27 cellular contexts compared by ENCODE assay signal in genomic region chr7:151821226-151821625, GRCh38. TPM values are rescaled to one million over a fixed set of nuclear protein-coding genes. Genes with fewer than 3 reads are reported as not detected.
DNase-seq lines count a peak whose midpoint lies in the region; ATAC-seq, FAIRE-seq and TF ChIP-seq lines count a peak whose summit lies in the region.
"Had no signal": no experiment of that assay in that cellular context is flagged by ENCODE, and none has a peak within 500 bp of the region (broad histone marks: within the 10 kb centered on the region; RNA-seq: fewer than 3 reads in every experiment).

No MANE protein-coding gene starts in this region.

- no peak overlapping the region for H3K4me2 ChIP-seq in HepG2 (ENCODE audit: low read depth, low read length)
- no peak overlapping the region for H3K4me2 ChIP-seq in osteoblast (ENCODE audit: insufficient read depth, low read length)
- H3K4me2 ChIP-seq: PC-9 had no signal

- H3K27me3 Mint-ChIP-seq in activated naive CD8-positive, alpha-beta T cell treated with anti-CD3 and anti-CD28 coated beads, Interleukin-2, amount 50 U/mL, for 24 hours: no peaks in the 10 kb centered on the region

- H3K27ac ChIP-seq in liver (ENCODE audit: low read depth in 1 of 2, low read length in 2 of 2): peak overlapping the region; percentile 93 to 97
- H3K27ac ChIP-seq in HepG2 (ENCODE audit: extremely low read length, insufficient read depth, low read length): no peak overlapping the region
- no peak overlapping the region for H3K27ac ChIP-seq in duodenal mucosa (ENCODE audit: low read depth, low read length)
- no peak overlapping the region for H3K27ac ChIP-seq in osteoblast (ENCODE audit: low read depth, low read length)
- H3K27ac ChIP-seq in colonic mucosa: no peak overlapping the region
- H3K27ac ChIP-seq: PC-9 had no signal

- WGBS in liver: 81% methylated on average over 4 of the region's 4 CpGs
- WGBS in HepG2 (ENCODE audit: low lambda C conversion rate): 33% methylated on average over 3 of the region's 4 CpGs

- POLR2A ChIA-PET in HepG2 (lab: Yijun Ruan, JAX): no interaction called here

- H3K9me3 ChIP-seq in liver (ENCODE audit: control insufficient read depth in 4 of 4, low read length in 3 of 4) (no peaks in the 10 kb centered on the region), HepG2 (ENCODE audit: low read length) (no peaks in the 10 kb centered on the region), duodenal mucosa (ENCODE audit: control insufficient read depth in 1 of 2, low read length in 2 of 2) (no peaks in the 10 kb centered on the region), osteoblast (ENCODE audit: low read depth, low read length) (no peaks in the 10 kb centered on the region), colonic mucosa (no peaks in the 10 kb centered on the region)
- H3K9me3 ChIP-seq: HAP-1 had no signal

- no peaks in the 10 kb centered on the region for H3K36me3 ChIP-seq in liver (ENCODE audit: control insufficient read depth in 4 of 4, insufficient read depth in 3 of 4, low read depth in 1 of 4, low read length in 3 of 4)
- H3K36me3 ChIP-seq in HepG2 (replicated peaks in 1 of 2; ENCODE audit: control insufficient read depth in 1 of 2, insufficient read depth in 2 of 2, low read length in 2 of 2): no peaks in the 10 kb centered on the region
- H3K36me3 ChIP-seq in duodenal mucosa (ENCODE audit: control insufficient read depth in 1 of 2, insufficient read depth in 2 of 2, low read length in 2 of 2): no peaks in the 10 kb centered on the region
- no peaks in the 10 kb centered on the region for H3K36me3 ChIP-seq in osteoblast (ENCODE audit: insufficient read depth, low read length)
- H3K36me3 ChIP-seq in colonic mucosa: no peaks in the 10 kb centered on the region
- H3K36me3 ChIP-seq: HAP-1 had no signal

- ATAC-seq in HepG2 (no peak), GM18873 (IDR thresholded peaks at IDR 0.05; ENCODE audit: low FRiP score, unreplicated experiment) (no peak)
- no peak for ATAC-seq in activated naive CD8-positive, alpha-beta T cell treated with anti-CD3 and anti-CD28 coated beads, Interleukin-2, amount 50 U/mL, for 24 hours

- H3K36me3 Mint-ChIP-seq in activated naive CD8-positive, alpha-beta T cell treated with anti-CD3 and anti-CD28 coated beads, Interleukin-2, amount 50 U/mL, for 24 hours (ENCODE audit: low read depth): no peaks in the 10 kb centered on the region

- no peak for FAIRE-seq in HepG2 (lab: Jason Lieb, UNC)
- FAIRE-seq: GM18507, HTR-8/SVneo had no signal

- BruUV-seq in HepG2 (replicated peaks; lab: Mats Ljungman, UMichigan): no TSS peak

- H3K4me1 ChIP-seq in liver (ENCODE audit: control insufficient read depth in 4 of 4, insufficient read depth in 4 of 4, low read length in 3 of 4): peaks cover 26 to 71% (median 53%) of the 10 kb centered on the region in 4 donors
- peaks cover 13% of the 10 kb centered on the region; the same call in 1 of the 2 replicates for H3K4me1 ChIP-seq in HepG2 (ENCODE audit: insufficient read depth, low read length)
- H3K4me1 ChIP-seq in duodenal mucosa (ENCODE audit: control insufficient read depth in 1 of 2, insufficient read depth in 2 of 2, low read length in 2 of 2): peaks cover 67 to 82% of the 10 kb centered on the region in 2 donors
- no peaks in the 10 kb centered on the region for H3K4me1 ChIP-seq in osteoblast (ENCODE audit: insufficient read depth, low read length)
- peaks cover 10% of the 10 kb centered on the region for H3K4me1 ChIP-seq in colonic mucosa
- H3K4me1 ChIP-seq: HAP-1 had no signal

- in situ Hi-C loops in HepG2 (cut with HindIII; ENCODE audit: extremely low pct_ligation_motif_present, low pct_unique_long_range_greater_than_20kb): no loop called here

- H3K79me2 ChIP-seq in HepG2 (ENCODE audit: insufficient read depth, low read length) (no peaks in the 10 kb centered on the region), osteoblast (ENCODE audit: insufficient read depth, low read length) (no peaks in the 10 kb centered on the region)

- CTCF ChIA-PET in HepG2 (lab: Yijun Ruan, JAX; ENCODE audit: low intra/inter-chr PET ratio, low total read pairs): no interaction called here

- H3K4me3 ChIP-seq in liver (ENCODE audit: low read depth in 1 of 3, low read length in 3 of 3) (no peak overlapping the region), HepG2 (replicated peaks in 1 of 3; ENCODE audit: insufficient read depth in 1 of 3, low read depth in 2 of 3, low read length in 3 of 3) (no peak overlapping the region), duodenal mucosa (ENCODE audit: low read depth in 1 of 2, low read length in 2 of 2) (no peak overlapping the region), osteoblast (ENCODE audit: insufficient read depth, low read length) (no peak overlapping the region), colonic mucosa (no peak overlapping the region)
- H3K4me3 ChIP-seq: HAP-1, PC-9 had no signal

- TF ChIP-seq RAD21 in liver (IDR thresholded peaks at IDR 0.05): no peak
- no peak for TF ChIP-seq RAD21 in HepG2 (CRISPR knock-in tag; IDR thresholded peaks at IDR 0.05)

- DNase-seq in HepG2 (ENCODE audit: low spot score): no peak
- peak; percentile 53 for DNase-seq in osteoblast (ENCODE audit: insufficient read length, low spot score, missing footprints)
- no peak for DNase-seq in activated naive CD8-positive, alpha-beta T cell treated with anti-CD3 and anti-CD28 coated beads, Interleukin-2, amount 50 U/mL, for 24 hours
- no peak for DNase-seq in NCI-H1105 (lab: John Stamatoyannopoulos, UW)
- no peak for DNase-seq in colonic mucosa
- DNase-seq: 8988T; Calu3; DND-41; GOT3; HFFc6; KBM-7; MV-4-11; NCI-H1105 treated with DMSO at 0.1 percent for 48 hours; NCI-H2029; NCI-H446 treated with DMSO at 0.1 percent for 48 hours; NCI-H526; NCI-H82; NK-92 treated with Interleukin-12 subunit alpha and Interleukin-12 subunit beta, amount 100 ng/mL, for 24 hours; PC-9; RPMI8226; SHP77 had no signal

- no peak for TF ChIP-seq POLR2A in HepG2 (IDR thresholded peaks at IDR 0.05; ENCODE audit: insufficient read depth in 1 of 2, low read depth in 2 of 2, low read length in 2 of 2)

- intact Hi-C loops in HepG2 (cut with micrococcal nuclease; ENCODE audit: unreplicated experiment) (no loop called here), colonic mucosa (cut with DNase I) (no loop called here)

- H2AFZ ChIP-seq in HepG2 (ENCODE audit: low read length): no peak overlapping the region
- no peak overlapping the region for H2AFZ ChIP-seq in osteoblast (ENCODE audit: low read length)
- H2AFZ ChIP-seq: PC-9 had no signal

- H3K27ac Mint-ChIP-seq in activated naive CD8-positive, alpha-beta T cell treated with anti-CD3 and anti-CD28 coated beads, Interleukin-2, amount 50 U/mL, for 24 hours: no peak overlapping the region
- H3K27ac Mint-ChIP-seq: HFFc6 had no signal

- TF ChIP-seq CTCF in liver (IDR thresholded peaks at IDR 0.05; ENCODE audit: low read depth, low read length, missing input control) (no peak), HepG2 (CRISPR knock-in tag; IDR thresholded peaks at IDR 0.05) (no peak), osteoblast (IDR thresholded peaks at IDR 0.05; ENCODE audit: extremely low read depth, low read depth, low read length) (no peak), colonic mucosa (IDR thresholded peaks at IDR 0.05) (no peak)

- peaks cover 12% of the 10 kb centered on the region for H3K4me1 Mint-ChIP-seq in activated naive CD8-positive, alpha-beta T cell treated with anti-CD3 and anti-CD28 coated beads, Interleukin-2, amount 50 U/mL, for 24 hours

- no peaks in the 10 kb centered on the region for H3K9me3 Mint-ChIP-seq in activated naive CD8-positive, alpha-beta T cell treated with anti-CD3 and anti-CD28 coated beads, Interleukin-2, amount 50 U/mL, for 24 hours
- H3K9me3 Mint-ChIP-seq: HFFc6 had no signal

- no peak overlapping the region for H3K4me3 Mint-ChIP-seq in activated naive CD8-positive, alpha-beta T cell treated with anti-CD3 and anti-CD28 coated beads, Interleukin-2, amount 50 U/mL, for 24 hours
- H3K4me3 Mint-ChIP-seq: HFFc6 had no signal

- H4K20me1 ChIP-seq in HepG2 (ENCODE audit: insufficient read depth, low read length) (no peaks in the 10 kb centered on the region), osteoblast (ENCODE audit: insufficient read depth, low read length) (no peaks in the 10 kb centered on the region)

- H3K9ac ChIP-seq in liver (ENCODE audit: low read depth in 1 of 2, low read length in 2 of 2) (peak overlapping the region in 1 of 2 donors; percentile 31), HepG2 (ENCODE audit: insufficient read depth, low read depth, low read length) (no peak overlapping the region), duodenal mucosa (ENCODE audit: low read depth in 1 of 2, low read length in 2 of 2) (peak overlapping the region; percentile 3 to 39), colonic mucosa (ENCODE audit: low read depth in 2 of 2, low read length in 2 of 2) (no peak overlapping the region)

- H3K27me3 ChIP-seq in liver (ENCODE audit: control insufficient read depth in 4 of 4, insufficient read depth in 4 of 4, low read length in 3 of 4) (no peaks in the 10 kb centered on the region), HepG2 (ENCODE audit: control insufficient read depth in 1 of 2, insufficient read depth in 2 of 2, low read length in 2 of 2) (peaks cover 6 to 41% of the 10 kb centered on the region in 2 experiments; a peak in 2 of 5 replicates), duodenal mucosa (ENCODE audit: control insufficient read depth in 1 of 2, insufficient read depth in 2 of 2, low read length in 2 of 2) (no peaks in the 10 kb centered on the region), osteoblast (ENCODE audit: insufficient read depth, low read length) (peaks cover 35% of the 10 kb centered on the region), colonic mucosa (no peaks in the 10 kb centered on the region)

- TF ChIP-seq EP300 in HepG2 (IDR thresholded peaks at IDR 0.05; ENCODE audit: low read depth in 2 of 2, low read length in 2 of 2) (no peak), HepG2 (CRISPR knock-in tag; IDR thresholded peaks at IDR 0.05; ENCODE audit: borderline replicate concordance) (no peak)

RNA-seq across cellular contexts. Expression of gene PRKAG2, which starts 55.7 kb away (rescaled TPM):
- 10 to 100 TPM in 1 of 2 donors, 1 to 10 TPM in 1; 3.6 to 25.1 TPM for total RNA-seq in liver
- polyA plus RNA-seq in liver: 10 to 100 TPM; 11.5 to 22.2 TPM
- 1.1 and 1.3 TPM in 2 replicates for total RNA-seq in HepG2 (2016; rRNA removed; fragmentation: Illumina TruSeq; extraction: Trizol)
- total RNA-seq in HepG2 (2016; cell fraction: cytosol; rRNA removed; fragmentation: Illumina TruSeq; extraction: Trizol; ENCODE audit: low read depth): 1.3 and 1.8 TPM in 2 replicates
- 1.2 and 1.3 TPM in 2 replicates for total RNA-seq in HepG2 (2016; cell fraction: insoluble cytoplasmic fraction; rRNA removed; fragmentation: Illumina TruSeq; extraction: Trizol)
- 2.2 and 2.3 TPM in 2 replicates for total RNA-seq in HepG2 (2016; cell fraction: membrane; rRNA removed; fragmentation: Illumina TruSeq; extraction: Trizol)
- total RNA-seq in HepG2 (2016; cell fraction: nucleus; rRNA removed; fragmentation: Illumina TruSeq; extraction: Trizol): 0.78 TPM in 2 replicates
- 0.85 and 0.90 TPM in 2 replicates for polyA plus RNA-seq in HepG2 (2011; rRNA removed)
- 0.47 and 0.62 TPM in 2 replicates for polyA plus RNA-seq in HepG2 (2011; cell fraction: cytosol; rRNA removed)
- 0.83 and 1.2 TPM in 2 replicates for polyA plus RNA-seq in HepG2 (2011; cell fraction: nucleus; rRNA removed)
- 0.30 and 0.45 TPM in 2 replicates for polyA plus RNA-seq in HepG2 (2012)
- 2.1 and 2.9 TPM in 2 replicates for polyA plus RNA-seq in HepG2 (2016; cell fraction: cytosol; fragmentation: Illumina TruSeq; extraction: Trizol; ENCODE audit: low read depth)
- 1.7 and 2.3 TPM in 2 replicates for polyA plus RNA-seq in HepG2 (2016; cell fraction: insoluble cytoplasmic fraction; fragmentation: Illumina TruSeq; extraction: Trizol; ENCODE audit: low read depth)
- 3.3 and 3.5 TPM in 2 replicates for polyA plus RNA-seq in HepG2 (2016; cell fraction: membrane; fragmentation: Illumina TruSeq; extraction: Trizol; ENCODE audit: low read depth)
- 2.0 and 3.4 TPM in 2 replicates for polyA plus RNA-seq in HepG2 (2016; cell fraction: nucleus; fragmentation: Illumina TruSeq; extraction: Trizol; ENCODE audit: insufficient read depth, low read depth)
- 0.20 and 0.87 TPM in 2 replicates for polyA minus RNA-seq in HepG2 (2011; rRNA and poly(A)+ RNA removed; ENCODE audit: low replicate concordance)
- not detected in 2 replicates for polyA minus RNA-seq in HepG2 (2011; cell fraction: cytosol; rRNA and poly(A)+ RNA removed)
- polyA minus RNA-seq in HepG2 (2011; cell fraction: nucleus; rRNA and poly(A)+ RNA removed): 0.75 and 0.77 TPM in 2 replicates
- total RNA-seq in osteoblast: 20.6 TPM in 2 replicates
- total RNA-seq in colonic mucosa: 10 to 100 TPM; 36.3 to 42.0 TPM

Comparison
In these comparisons a context has a peak if more than half of its experiments do, and no peak if none do; other contexts are left out.
1. H3K27ac ChIP-seq: peak in liver (2 of 2); none in HepG2 (single experiment), duodenal mucosa (single experiment), osteoblast (single experiment) and colonic mucosa (single experiment).
2. H3K9ac ChIP-seq: peak in duodenal mucosa (2 of 2); none in HepG2 (single experiment) and colonic mucosa (0 of 2).